In genomic region chr21:34933609-34934345, GRCh38 we compare ENCODE assay signal across 9 cellular contexts.
DNase-seq lines count a peak whose midpoint lies in the region; ATAC-seq and TF ChIP-seq lines count a peak whose summit lies in the region.
"Had no signal": no experiment of that assay in that cellular context is flagged by ENCODE, and none has a peak within 500 bp of the region (broad histone marks: within the 10 kb centered on the region; RNA-seq: fewer than 3 reads in every experiment).

No MANE protein-coding gene starts in this region.

- H3K9me2 ChIP-seq in GM23248 (ENCODE audit: insufficient read depth): no peaks in the 10 kb centered on the region

- H3F3A ChIP-seq in GM23248 (ENCODE audit: insufficient read depth): peaks cover 29% of the 10 kb centered on the region

- H3K27me3 ChIP-seq in GM23248 (replicated peaks; ENCODE audit: insufficient read depth): no peaks in the 10 kb centered on the region
- H3K27me3 ChIP-seq in brain microvascular endothelial cell (replicated peaks): no peaks in the 10 kb centered on the region

- H3K9me3 Mint-ChIP-seq in CD14-positive monocyte: no peaks in the 10 kb centered on the region
- H3K9me3 Mint-ChIP-seq in effector memory CD8-positive, alpha-beta T cell: no peaks in the 10 kb centered on the region

- TF ChIP-seq CTCF in CD14-positive monocyte (IDR thresholded peaks at IDR 0.05) (no peak), lower leg skin (IDR thresholded peaks at IDR 0.05) (no peak), brain microvascular endothelial cell (IDR thresholded peaks at IDR 0.05; ENCODE audit: low read depth, low read length, missing control alignments) (no peak)

- H3K79me2 ChIP-seq in GM23248 (ENCODE audit: insufficient read depth): no peaks in the 10 kb centered on the region

- intact Hi-C loops in CD14-positive monocyte (cut with micrococcal nuclease) (no loop called here), lower leg skin (cut with DNase I; ENCODE audit: low total_unique reads) (no loop called here)

- H3K36me3 ChIP-seq in GM23248 (ENCODE audit: low read depth): no peaks in the 10 kb centered on the region
- H3K36me3 ChIP-seq in brain microvascular endothelial cell (replicated peaks): no peaks in the 10 kb centered on the region

- H3K4me3 Mint-ChIP-seq in CD14-positive monocyte: peak overlapping the region; percentile 79 to 87
- H3K4me3 Mint-ChIP-seq in effector memory CD8-positive, alpha-beta T cell: peak overlapping the region; percentile 62 to 77

- H3K4me2 ChIP-seq in GM23248 (ENCODE audit: unreplicated experiment): no peak overlapping the region

- H3K27ac ChIP-seq in GM23248 (no peak overlapping the region), brain microvascular endothelial cell (no peak overlapping the region)

- no peaks in the 10 kb centered on the region for H4K20me1 ChIP-seq in GM23248 (ENCODE audit: insufficient read depth)

- H2AFZ ChIP-seq in GM23248: no peak overlapping the region

- H3K27me3 Mint-ChIP-seq in CD14-positive monocyte (ENCODE audit: low read depth in 3 of 3): no peaks in the 10 kb centered on the region
- no peaks in the 10 kb centered on the region for H3K27me3 Mint-ChIP-seq in effector memory CD8-positive, alpha-beta T cell

- no peak for DNase-seq in CD14-positive monocyte (ENCODE audit: low spot score)
- peak; percentile 14 for DNase-seq in RPMI8226
- peak; percentile 25 to 28 (median 27) for DNase-seq in effector memory CD8-positive, alpha-beta T cell
- DNase-seq in DMS114 treated with DMSO at 0.1 percent for 48 hours (lab: John Stamatoyannopoulos, UW; ENCODE audit: unreplicated experiment): no peak
- DNase-seq in GM23248: no peak
- DNase-seq in lower leg skin (ENCODE audit: low spot score in 2 of 2): no peak
- no peak for DNase-seq in brain microvascular endothelial cell
- DNase-seq: hypothalamus had no signal

- H3K9ac ChIP-seq in GM23248: no peak overlapping the region

- in situ Hi-C loops in GM23248 (cut with MboI) (no loop called here), brain microvascular endothelial cell (cut with HindIII; ENCODE audit: low pct_ligation_motif_present, low sequenced_read_pairs) (no loop called here)

- no peaks in the 10 kb centered on the region for H3K36me3 Mint-ChIP-seq in CD14-positive monocyte
- peaks cover 4% of the 10 kb centered on the region for H3K36me3 Mint-ChIP-seq in effector memory CD8-positive, alpha-beta T cell (ENCODE audit: insufficient read depth)

- WGBS in GM23248 (ENCODE audit: low coverage in 1 of 2, low lambda C conversion rate in 2 of 2, missing lambda C conversion rate in 2 of 2), 2 experiments: 77 to 85% methylated on average over 3 of the region's 3 CpGs
- 64 to 79% methylated on average over 3 of the region's 3 CpGs for WGBS in lower leg skin, 2 donors

- peak; percentile 70 for ATAC-seq in GM19395 (IDR thresholded peaks at IDR 0.05; ENCODE audit: unreplicated experiment)
- peak; percentile 90 for ATAC-seq in effector memory CD8-positive, alpha-beta T cell (replicated peaks)

- H3K9me3 ChIP-seq in GM23248 (ENCODE audit: low read depth): no peaks in the 10 kb centered on the region

- peaks cover 42% of the 10 kb centered on the region for H3K4me1 ChIP-seq in GM23248 (ENCODE audit: insufficient read depth)

- H3K4me3 ChIP-seq in GM23248: no peak overlapping the region
- no peak overlapping the region for H3K4me3 ChIP-seq in lower leg skin (ENCODE audit: low read depth, poor library complexity, severe bottlenecking)
- H3K4me3 ChIP-seq in brain microvascular endothelial cell (ENCODE audit: low read depth, low read length): no peak overlapping the region

- peaks cover 67% of the 10 kb centered on the region for H3K4me1 Mint-ChIP-seq in CD14-positive monocyte
- H3K4me1 Mint-ChIP-seq in effector memory CD8-positive, alpha-beta T cell (ENCODE audit: low read depth in 2 of 2): peaks cover 48 to 75% of the 10 kb centered on the region in 2 donors

- TF ChIP-seq POLR2A in lower leg skin (IDR thresholded peaks at IDR 0.05): no peak

- peak overlapping the region; percentile 88 to 97 (median 96) for H3K27ac Mint-ChIP-seq in CD14-positive monocyte
- peak overlapping the region; percentile 94 to 96 for H3K27ac Mint-ChIP-seq in effector memory CD8-positive, alpha-beta T cell

Comparison
In these comparisons a context has a peak if more than half of its experiments do, and no peak if none do; other contexts are left out.
1. DNase-seq: peak in RPMI8226 (single experiment) and effector memory CD8-positive, alpha-beta T cell (3 of 3); none in CD14-positive monocyte (single experiment), DMS114 treated with DMSO at 0.1 percent for 48 hours (single experiment), GM23248 (single experiment), lower leg skin (0 of 2) and brain microvascular endothelial cell (single experiment).